1 cellular context compared by ENCODE assay signal in genomic region chr3:48990636-48991421, GRCh38.
A peak's percentile ranks its signal among the peaks of the same experiment; 100 is the strongest.
TF ChIP-seq lines count a peak whose summit lies in the region.

No MANE protein-coding gene starts in this region.

TF ChIP-seq in endothelial cell of umbilical vein, 7 proteins besides CTCF, POLR2A, EP300 and RAD21:
- no peak for TF ChIP-seq JUN (IDR thresholded peaks at IDR 0.05; ENCODE audit: borderline replicate concordance, insufficient read depth, insufficient read length, low read depth)
- no peak for TF ChIP-seq EZH2 (IDR thresholded peaks at IDR 0.05; ENCODE audit: borderline replicate concordance, low read depth, low read length, severe bottlenecking)
- peak; percentile 8 for TF ChIP-seq POLR2AphosphoS5 (IDR thresholded peaks at IDR 0.05; ENCODE audit: insufficient read depth, low read depth, low read length)
- TF ChIP-seq MYC (IDR thresholded peaks at IDR 0.05; ENCODE audit: low read depth, low read length) = no peak
- TF ChIP-seq FOS (IDR thresholded peaks at IDR 0.05; ENCODE audit: borderline replicate concordance, insufficient read depth, low read length) = no peak
- peak; percentile 65 for TF ChIP-seq MAX (IDR thresholded peaks at IDR 0.05; ENCODE audit: insufficient read depth, insufficient read length)
